Comparison of ENCODE assay signal across 22 cellular contexts in the genomic region with DNA sequence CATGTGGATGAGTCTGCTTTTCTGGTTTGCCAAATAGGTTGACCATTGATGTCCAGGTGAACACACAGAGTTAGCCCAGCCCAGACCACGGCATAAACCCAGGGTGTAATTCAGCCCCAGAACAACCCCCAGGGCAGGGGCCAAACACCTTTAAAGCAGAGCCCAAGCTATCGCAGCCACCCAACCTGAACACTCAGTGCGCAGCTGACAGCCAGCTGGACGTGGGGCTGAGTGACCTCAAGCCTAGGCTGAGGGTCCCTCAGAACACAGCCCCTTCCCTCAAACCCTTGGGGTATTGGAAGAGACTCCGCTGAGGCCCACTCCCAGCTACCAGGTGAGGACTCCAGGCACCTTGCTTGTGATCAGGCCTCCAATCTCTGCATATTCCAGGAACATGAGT.
"Had no signal": no experiment of that assay in that cellular context is flagged by ENCODE, and none has a peak within 500 bp of the region (broad histone marks: within the 10 kb centered on the region; RNA-seq: fewer than 3 reads in every experiment).

No MANE protein-coding gene starts in this region.

- H3K4me3 Mint-ChIP-seq: central memory CD8-positive, alpha-beta T cell; effector memory CD8-positive, alpha-beta T cell; natural killer cell; stimulated activated effector memory CD8-positive, alpha-beta T cell treated with anti-CD3 and anti-CD28 coated beads, Interleukin-12 subunit alpha, Interleukin-12 subunit beta, amount 100 ng/mL, for 72 hours had no signal

- H3K27ac Mint-ChIP-seq: effector memory CD8-positive, alpha-beta T cell; natural killer cell; stimulated activated effector memory CD8-positive, alpha-beta T cell treated with anti-CD3 and anti-CD28 coated beads, Interleukin-12 subunit alpha, Interleukin-12 subunit beta, amount 100 ng/mL, for 72 hours had no signal

- H3K4me3 ChIP-seq: coronary artery, left lung, lower lobe of right lung, pancreas, prostate gland, right atrium auricular region, smooth muscle cell, stomach, thoracic aorta, tibial nerve, vagina had no signal

- ATAC-seq: effector memory CD8-positive, alpha-beta T cell; left lung; lower lobe of right lung; natural killer cell; pancreas; sciatic nerve; stimulated activated effector memory CD8-positive, alpha-beta T cell treated with anti-CD3 and anti-CD28 coated beads, Interleukin-12 subunit alpha, Interleukin-12 subunit beta, amount 100 ng/mL, for 72 hours had no signal

- H3K9me3 ChIP-seq: left lung, lower lobe of right lung, pancreas, prostate gland, right atrium auricular region, stomach, thoracic aorta, tibial nerve, vagina had no signal

- H3K36me3 Mint-ChIP-seq: natural killer cell; stimulated activated effector memory CD8-positive, alpha-beta T cell treated with anti-CD3 and anti-CD28 coated beads, Interleukin-12 subunit alpha, Interleukin-12 subunit beta, amount 100 ng/mL, for 72 hours had no signal

- H3K36me3 ChIP-seq: left lung, lower lobe of right lung, pancreas, prostate gland, right atrium auricular region, stomach, thoracic aorta, tibial nerve, vagina had no signal

- DNase-seq: dermis blood vessel endothelial cell; effector memory CD8-positive, alpha-beta T cell; head of caudate nucleus; left cardiac atrium; left lung; lower lobe of right lung; natural killer cell; stimulated activated CD4-positive, alpha-beta T cell treated with anti-CD3 and anti-CD28 coated beads, Interleukin-2, amount 100 ng/mL, for 24 hours; stimulated activated CD4-positive, alpha-beta T cell treated with anti-CD3 and anti-CD28 coated beads, Interleukin-4, amount 100 ng/mL, for 24 hours; stimulated activated naive CD4-positive, alpha-beta T cell treated with Interleukin-2 at 50 U/mL for 16 hours; stomach had no signal

- H3K27me3 ChIP-seq: pancreas, right atrium auricular region, vagina had no signal

- H3K27ac ChIP-seq: coronary artery, left lung, lower lobe of right lung, pancreas, prostate gland, stomach, thoracic aorta, tibial nerve, vagina had no signal

- H3K4me1 Mint-ChIP-seq: central memory CD8-positive, alpha-beta T cell; stimulated activated effector memory CD8-positive, alpha-beta T cell treated with anti-CD3 and anti-CD28 coated beads, Interleukin-12 subunit alpha, Interleukin-12 subunit beta, amount 100 ng/mL, for 72 hours had no signal

- H3K4me1 ChIP-seq: left lung, lower lobe of right lung, pancreas, prostate gland, stomach, vagina had no signal

- H3K9me3 Mint-ChIP-seq: central memory CD8-positive, alpha-beta T cell; effector memory CD8-positive, alpha-beta T cell; natural killer cell; stimulated activated effector memory CD8-positive, alpha-beta T cell treated with anti-CD3 and anti-CD28 coated beads, Interleukin-12 subunit alpha, Interleukin-12 subunit beta, amount 100 ng/mL, for 72 hours had no signal
